ENCODE assay signal across 28 cellular contexts in genomic region chr10:8430321-8430720, GRCh38.
"Had no signal": no experiment of that assay in that cellular context is flagged by ENCODE, and none has a peak within 500 bp of the region (broad histone marks: within the 10 kb centered on the region; RNA-seq: fewer than 3 reads in every experiment).

No MANE protein-coding gene starts in this region.

- H3K4me1 Mint-ChIP-seq: nephron; neural progenitor cell; stimulated activated naive B cell treated with anti-CD40 and anti-IgM and Interleukin-4, amounts not matched to agents 10 μg/mL and 1 μg/mL and 100 μg/mL, for 72 hours had no signal

- H3K27me3 ChIP-seq: neural progenitor cell, ovary, right lobe of liver, sigmoid colon, stomach, thyroid gland, tibial nerve, upper lobe of right lung, uterus had no signal

- DNase-seq: naive thymus-derived CD4-positive, alpha-beta T cell; natural killer cell; occipital lobe; ovary; posterior cingulate gyrus; psoas muscle; right cardiac atrium; right lobe of liver; sigmoid colon; small intestine; stimulated activated CD4-positive, alpha-beta T cell treated with anti-CD3 and anti-CD28 coated beads, Interleukin-15, amount 100 ng/mL, for 24 hours; stimulated activated CD4-positive, alpha-beta T cell treated with anti-CD3 and anti-CD28 coated beads, Interleukin-2, amount 100 ng/mL, for 24 hours; stimulated activated CD4-positive, alpha-beta T cell treated with anti-CD3 and anti-CD28 coated beads, Interleukin-2, amount 100 ng/mL, for 48 hours; stimulated activated CD4-positive, alpha-beta T cell treated with anti-CD3 and anti-CD28 coated beads, Interleukin-4, amount 100 ng/mL, for 24 hours; stimulated activated naive B cell treated with anti-CD40 and anti-IgM and Interleukin-4, amounts not matched to agents 10 μg/mL and 1 μg/mL and 100 μg/mL, for 72 hours; stimulated activated naive CD4-positive, alpha-beta T cell treated with Interleukin-2 at 50 U/mL for 16 hours; stomach; thyroid gland; upper lobe of right lung; uterus had no signal

- H3K9ac ChIP-seq: neural progenitor cell, parathyroid adenoma had no signal

- H2AFZ ChIP-seq: neural progenitor cell, parathyroid adenoma had no signal

- H3K36me3 ChIP-seq: neural progenitor cell, ovary, right lobe of liver, sigmoid colon, stomach, thoracic aorta, thyroid gland, tibial nerve, upper lobe of right lung, uterus had no signal

- H3K4me1 ChIP-seq: parathyroid adenoma, psoas muscle, right lobe of liver, sigmoid colon, stomach, thyroid gland, tibial nerve, upper lobe of right lung, uterus had no signal

- H3K4me3 ChIP-seq: neural progenitor cell, ovary, psoas muscle, right lobe of liver, sigmoid colon, stomach, thoracic aorta, thyroid gland, tibial nerve, upper lobe of right lung, uterus had no signal

- H3K79me2 ChIP-seq: parathyroid adenoma had no signal

- H3K4me3 Mint-ChIP-seq: naive thymus-derived CD4-positive, alpha-beta T cell; natural killer cell; nephron; neural progenitor cell; stimulated activated naive B cell treated with anti-CD40 and anti-IgM and Interleukin-4, amounts not matched to agents 10 μg/mL and 1 μg/mL and 100 μg/mL, for 72 hours; stimulated activated naive CD8-positive, alpha-beta T cell treated with anti-CD3 and anti-CD28 coated beads, Interleukin-15, Interleukin-2, amounts not matched to agents 100 ng/mL and 50 ng/mL, for 24 hours; type B pancreatic cell had no signal

- H3K9me3 ChIP-seq: ovary, psoas muscle, right lobe of liver, sigmoid colon, stomach, thoracic aorta, thyroid gland, tibial nerve, upper lobe of right lung, uterus had no signal

- H3K27ac ChIP-seq: neural progenitor cell, ovary, parathyroid adenoma, psoas muscle, right lobe of liver, sigmoid colon, stomach, thoracic aorta, thyroid gland, tibial nerve, upper lobe of right lung, uterus had no signal

- H3K4me2 ChIP-seq: neural progenitor cell had no signal

- H3K27ac Mint-ChIP-seq: naive thymus-derived CD4-positive, alpha-beta T cell; natural killer cell; nephron; neural progenitor cell; progenitor cell of endocrine pancreas; stimulated activated naive B cell treated with anti-CD40 and anti-IgM and Interleukin-4, amounts not matched to agents 10 μg/mL and 1 μg/mL and 100 μg/mL, for 72 hours; stimulated activated naive CD8-positive, alpha-beta T cell treated with anti-CD3 and anti-CD28 coated beads, Interleukin-15, Interleukin-2, amounts not matched to agents 100 ng/mL and 50 ng/mL, for 24 hours; type B pancreatic cell had no signal

- H3K9me3 Mint-ChIP-seq: natural killer cell; nephron; neural progenitor cell; stimulated activated naive B cell treated with anti-CD40 and anti-IgM and Interleukin-4, amounts not matched to agents 10 μg/mL and 1 μg/mL and 100 μg/mL, for 72 hours; stimulated activated naive CD8-positive, alpha-beta T cell treated with anti-CD3 and anti-CD28 coated beads, Interleukin-15, Interleukin-2, amounts not matched to agents 100 ng/mL and 50 ng/mL, for 24 hours; type B pancreatic cell had no signal

- ATAC-seq: naive thymus-derived CD4-positive, alpha-beta T cell; natural killer cell; psoas muscle; right cardiac atrium; right lobe of liver; stimulated activated naive B cell treated with anti-CD40 and anti-IgM and Interleukin-4, amounts not matched to agents 10 μg/mL and 1 μg/mL and 100 μg/mL, for 72 hours; upper lobe of right lung had no signal

- H3K36me3 Mint-ChIP-seq: natural killer cell; neural progenitor cell; stimulated activated naive B cell treated with anti-CD40 and anti-IgM and Interleukin-4, amounts not matched to agents 10 μg/mL and 1 μg/mL and 100 μg/mL, for 72 hours; type B pancreatic cell had no signal
